Comparison of ENCODE assay signal across 20 cellular contexts in genomic region chr17:57515662-57516211, GRCh38.
DNase-seq lines count a peak whose midpoint lies in the region; ATAC-seq and TF ChIP-seq lines count a peak whose summit lies in the region.
"Had no signal": no experiment of that assay in that cellular context is flagged by ENCODE, and none has a peak within 500 bp of the region (broad histone marks: within the 10 kb centered on the region; RNA-seq: fewer than 3 reads in every experiment).

No MANE protein-coding gene starts in this region.

- no peaks in the 10 kb centered on the region for H3K9me3 Mint-ChIP-seq in activated T-helper 17 cell treated with anti-CD3 and anti-CD28 coated beads, Interleukin-2, amount 50 U/mL, for 72 hours
- H3K9me3 Mint-ChIP-seq in neural progenitor cell (no peaks in the 10 kb centered on the region), MCF 10A (ENCODE audit: unreplicated experiment) (no peaks in the 10 kb centered on the region)
- H3K9me3 Mint-ChIP-seq: activated naive CD4-positive, alpha-beta T cell treated with anti-CD3 and anti-CD28 coated beads for 36 hours; endodermal cell had no signal

- no TSS peak for BruUV-seq in MCF 10A (replicated peaks; lab: Mats Ljungman, UMichigan)

- ATAC-seq in DND-41 (ENCODE audit: insufficient read depth, low read depth) = no peak
- no peak for ATAC-seq in activated T-helper 17 cell treated with anti-CD3 and anti-CD28 coated beads, Interleukin-2, amount 50 U/mL, for 72 hours (replicated peaks)
- no peak for ATAC-seq in HG03442 (IDR thresholded peaks at IDR 0.05; ENCODE audit: unreplicated experiment)
- no peak for ATAC-seq in upper lobe of right lung
- ATAC-seq: sciatic nerve; stimulated activated naive CD8-positive, alpha-beta T cell treated with anti-CD3 and anti-CD28 coated beads, Interleukin-15, Interleukin-2, amounts not matched to agents 100 U/mL and 50 U/mL, for 24 hours had no signal

- peaks cover 97% of the 10 kb centered on the region for H3K4me1 ChIP-seq in DND-41 (ENCODE audit: insufficient read depth, low read length)
- peaks cover 96% of the 10 kb centered on the region for H3K4me1 ChIP-seq in Karpas-422 (ENCODE audit: low read length)
- peaks cover 54% of the 10 kb centered on the region for H3K4me1 ChIP-seq in neural progenitor cell
- H3K4me1 ChIP-seq in upper lobe of right lung = peaks cover 8% of the 10 kb centered on the region
- H3K4me1 ChIP-seq: tibial nerve had no signal

- no peaks in the 10 kb centered on the region for H3K27me3 Mint-ChIP-seq in activated T-helper 17 cell treated with anti-CD3 and anti-CD28 coated beads, Interleukin-2, amount 50 U/mL, for 72 hours
- peaks cover 5% of the 10 kb centered on the region for H3K27me3 Mint-ChIP-seq in neural progenitor cell (ENCODE audit: insufficient read depth, low read depth)
- H3K27me3 Mint-ChIP-seq in MCF 10A (ENCODE audit: insufficient read depth, unreplicated experiment) = no peaks in the 10 kb centered on the region

- peaks cover 28% of the 10 kb centered on the region for H3F3A ChIP-seq in neural progenitor cell (ENCODE audit: low read depth)

- H3K36me3 Mint-ChIP-seq in activated T-helper 17 cell treated with anti-CD3 and anti-CD28 coated beads, Interleukin-2, amount 50 U/mL, for 72 hours (ENCODE audit: low read depth) = no peaks in the 10 kb centered on the region
- peaks cover 16% of the 10 kb centered on the region for H3K36me3 Mint-ChIP-seq in neural progenitor cell
- peaks cover 15% of the 10 kb centered on the region for H3K36me3 Mint-ChIP-seq in MCF 10A (ENCODE audit: insufficient read depth, unreplicated experiment)

- TF ChIP-seq CTCF in DND-41 (IDR thresholded peaks at IDR 0.05; ENCODE audit: borderline replicate concordance, extremely low read depth, low read length, poor library complexity, severe bottlenecking) (no peak), neural progenitor cell (IDR thresholded peaks at IDR 0.05) (no peak), MCF 10A (IDR thresholded peaks at IDR 0.05; ENCODE audit: unreplicated experiment) (no peak), upper lobe of right lung (IDR thresholded peaks at IDR 0.05) (no peak)

- H3K27ac ChIP-seq in DND-41 (ENCODE audit: low read length) (peak overlapping the region; percentile 83), Karpas-422 (ENCODE audit: low read length) (peak overlapping the region; percentile 100), neural progenitor cell (no peak overlapping the region), upper lobe of right lung (no peak overlapping the region)
- H3K27ac ChIP-seq: HL-60, tibial nerve, VCaP had no signal

- H2AFZ ChIP-seq in DND-41 (ENCODE audit: low read depth, low read length) (no peak overlapping the region), Karpas-422 (ENCODE audit: low read length) (no peak overlapping the region), neural progenitor cell (replicated peaks) (no peak overlapping the region)
- H2AFZ ChIP-seq: hepatocyte had no signal

- H3K4me1 Mint-ChIP-seq in activated T-helper 17 cell treated with anti-CD3 and anti-CD28 coated beads, Interleukin-2, amount 50 U/mL, for 72 hours = peaks cover 18% of the 10 kb centered on the region
- H3K4me1 Mint-ChIP-seq in neural progenitor cell = peaks cover 83% of the 10 kb centered on the region
- peaks cover 24% of the 10 kb centered on the region for H3K4me1 Mint-ChIP-seq in MCF 10A (ENCODE audit: insufficient read depth, unreplicated experiment)

- H3K36me3 ChIP-seq in DND-41 (ENCODE audit: insufficient read depth, low read length) (peaks cover 85% of the 10 kb centered on the region), Karpas-422 (ENCODE audit: insufficient read depth, low read length) (0 out of 2 replicates have a peak, but pooled peaks cover 3% of the 10 kb centered on the region), neural progenitor cell (no peaks in the 10 kb centered on the region), upper lobe of right lung (no peaks in the 10 kb centered on the region)
- H3K36me3 ChIP-seq: HAP-1, tibial nerve had no signal

- H3K9me3 ChIP-seq in DND-41 (ENCODE audit: insufficient read depth, low read length, severe bottlenecking) (no peaks in the 10 kb centered on the region), Karpas-422 (ENCODE audit: low read length) (no peaks in the 10 kb centered on the region), neural progenitor cell (ENCODE audit: low read depth) (no peaks in the 10 kb centered on the region), upper lobe of right lung (no peaks in the 10 kb centered on the region)
- H3K9me3 ChIP-seq: HAP-1, tibial nerve had no signal

- H3K9ac ChIP-seq in DND-41 (ENCODE audit: low read depth, low read length) = no peak overlapping the region
- peak overlapping the region; percentile 32; the same call in 1 of the 2 replicates for H3K9ac ChIP-seq in Karpas-422 (ENCODE audit: low read length)
- H3K9ac ChIP-seq in neural progenitor cell = no peak overlapping the region

- peak overlapping the region; percentile 21 for H3K4me3 Mint-ChIP-seq in activated T-helper 17 cell treated with anti-CD3 and anti-CD28 coated beads, Interleukin-2, amount 50 U/mL, for 72 hours
- H3K4me3 Mint-ChIP-seq in neural progenitor cell (no peak overlapping the region), MCF 10A (ENCODE audit: unreplicated experiment) (no peak overlapping the region)
- H3K4me3 Mint-ChIP-seq: activated naive CD4-positive, alpha-beta T cell treated with anti-CD3 and anti-CD28 coated beads for 36 hours; endodermal cell had no signal

- DNase-seq in DND-41 (no peak), Karpas-422 (peak; percentile 60), neural progenitor cell (ENCODE audit: low spot score) (no peak), MCF 10A (ENCODE audit: unreplicated experiment) (no peak), upper lobe of right lung (no peak)
- DNase-seq: activated naive CD4-positive, alpha-beta T cell treated with anti-CD3 and anti-CD28 coated beads for 36 hours; anterior cingulate cortex; endodermal cell; NCI-H2029; SHP77; stimulated activated naive CD8-positive, alpha-beta T cell treated with anti-CD3 and anti-CD28 coated beads, Interleukin-15, Interleukin-2, amounts not matched to agents 100 U/mL and 50 U/mL, for 24 hours; T-helper 2 cell had no signal

- peak overlapping the region; percentile 12 for H3K27ac Mint-ChIP-seq in activated T-helper 17 cell treated with anti-CD3 and anti-CD28 coated beads, Interleukin-2, amount 50 U/mL, for 72 hours
- H3K27ac Mint-ChIP-seq in neural progenitor cell (peak overlapping the region; percentile 72), MCF 10A (ENCODE audit: low read depth, unreplicated experiment) (no peak overlapping the region)
- H3K27ac Mint-ChIP-seq: activated naive CD4-positive, alpha-beta T cell treated with anti-CD3 and anti-CD28 coated beads for 36 hours; endodermal cell had no signal

- H3K27me3 ChIP-seq in DND-41 (ENCODE audit: insufficient read depth, low read length, poor library complexity) (no peaks in the 10 kb centered on the region), Karpas-422 (ENCODE audit: low read length) (no peaks in the 10 kb centered on the region), neural progenitor cell (no peaks in the 10 kb centered on the region), upper lobe of right lung (no peaks in the 10 kb centered on the region)
- H3K27me3 ChIP-seq: hepatocyte, tibial nerve had no signal

- H3K79me2 ChIP-seq in DND-41 (ENCODE audit: insufficient read depth, low read length) = peaks cover 100% of the 10 kb centered on the region
- peaks cover 85% of the 10 kb centered on the region for H3K79me2 ChIP-seq in Karpas-422 (ENCODE audit: low read length)
- H3K79me2 ChIP-seq in neural progenitor cell (ENCODE audit: low read depth) = peaks cover 87% of the 10 kb centered on the region

- H3K4me2 ChIP-seq in DND-41 (ENCODE audit: insufficient read depth, low read length) = no peak overlapping the region
- no peak overlapping the region for H3K4me2 ChIP-seq in Karpas-422 (ENCODE audit: low read depth, low read length, poor library complexity, severe bottlenecking)
- no peak overlapping the region for H3K4me2 ChIP-seq in neural progenitor cell
- H3K4me2 ChIP-seq: hepatocyte had no signal

- POLR2A ChIA-PET in MCF 10A (lab: Yijun Ruan, JAX) = no interaction called here

- CTCF ChIA-PET in MCF 10A (lab: Yijun Ruan, JAX) = interaction anchor here (1.0 kb wide), 2 partner anchors 156 to 272 kb away, joined by 3 to 4 read pairs; no protein-coding TSS in a partner anchor

- H4K20me1 ChIP-seq in DND-41 (ENCODE audit: insufficient read depth, low read length) = 0 out of 2 replicates have a peak, but pooled peaks cover 3% of the 10 kb centered on the region
- no peaks in the 10 kb centered on the region for H4K20me1 ChIP-seq in Karpas-422 (ENCODE audit: insufficient read depth, low read depth, low read length)
- peaks cover 78% of the 10 kb centered on the region for H4K20me1 ChIP-seq in neural progenitor cell (ENCODE audit: low read depth)

- H3K9me2 ChIP-seq in Karpas-422 (replicated peaks; ENCODE audit: insufficient read depth, low read length) = no peaks in the 10 kb centered on the region

- no peak overlapping the region for H3K4me3 ChIP-seq in DND-41 (ENCODE audit: low read depth in 1 of 2, low read length in 2 of 2)
- no peak overlapping the region for H3K4me3 ChIP-seq in Karpas-422 (ENCODE audit: low read length)
- no peak overlapping the region for H3K4me3 ChIP-seq in neural progenitor cell
- H3K4me3 ChIP-seq in upper lobe of right lung = no peak overlapping the region
- H3K4me3 ChIP-seq: HAP-1, hepatocyte, tibial nerve had no signal

- intact Hi-C loops in MCF 10A (cut with micrococcal nuclease) = loop anchor here (5.0 kb wide), 1 partner anchor 273 kb away; no protein-coding TSS in a partner anchor
- intact Hi-C loops in upper lobe of right lung (cut with DNase I) = no loop called here

Comparison
In these comparisons a context has a peak if more than half of its experiments do, and no peak if none do; other contexts are left out.
1. H3K27ac ChIP-seq: peak in DND-41 (single experiment) and Karpas-422 (single experiment); none in neural progenitor cell (single experiment) and upper lobe of right lung (single experiment).